ENCODE assay signal across 1 cellular context in genomic region chr13:99990045-99990977, GRCh38.
TF ChIP-seq lines count a peak whose summit lies in the region.

No MANE protein-coding gene starts in this region.

TF ChIP-seq in HepG2, 621 proteins besides CTCF, POLR2A, EP300 and RAD21 (continues in another document):
- TF ChIP-seq DNMT1 (CRISPR knock-in tag; IDR thresholded peaks at IDR 0.05) (0 out of 2 replicates have a peak, but pooled peaks have one; percentile 7), SALL2 (CRISPR knock-in tag; IDR thresholded peaks at IDR 0.05) (no peak), HNRNPLL (IDR thresholded peaks at IDR 0.05; ENCODE audit: low read depth, low read length, poor library complexity, severe bottlenecking) (peak; percentile 18), ZNF646 (CRISPR knock-in tag; IDR thresholded peaks at IDR 0.05) (peak; percentile 61; the same call in 1 of the 2 replicates), ARID5B (CRISPR knock-in tag; IDR thresholded peaks at IDR 0.05) (0 out of 2 replicates have a peak, but pooled peaks have one; percentile 17), ZNF687 (CRISPR knock-in tag; IDR thresholded peaks at IDR 0.05) (peak; percentile 27), FOXO1 (CRISPR knock-in tag; IDR thresholded peaks at IDR 0.05) (0 out of 2 replicates have a peak, but pooled peaks have one; percentile 12), SP5 (CRISPR knock-in tag; IDR thresholded peaks at IDR 0.05; ENCODE audit: borderline replicate concordance, low read depth) (peak; percentile 45; the same call in 1 of the 2 replicates), GZF1 (CRISPR knock-in tag; IDR thresholded peaks at IDR 0.05) (no peak), ZFP90 (CRISPR knock-in tag; IDR thresholded peaks at IDR 0.05; ENCODE audit: borderline replicate concordance) (no peak), ZNF704 (CRISPR knock-in tag; IDR thresholded peaks at IDR 0.05; ENCODE audit: borderline replicate concordance) (no peak), GTF2F1 (IDR thresholded peaks at IDR 0.05; ENCODE audit: low read length) (no peak), CBX5 (CRISPR knock-in tag; IDR thresholded peaks at IDR 0.05; ENCODE audit: borderline replicate concordance) (0 out of 2 replicates have a peak, but pooled peaks have one; percentile 17), SKI (IDR thresholded peaks at IDR 0.05; ENCODE audit: partially characterized antibody) (peak; percentile 32), NRL (CRISPR knock-in tag; IDR thresholded peaks at IDR 0.05; ENCODE audit: borderline replicate concordance) (no peak), HNF4A (CRISPR knock-in tag; IDR thresholded peaks at IDR 0.05) (peak; percentile 52), GPBP1L1 (CRISPR knock-in tag; IDR thresholded peaks at IDR 0.05) (no peak), ZNF280D (CRISPR knock-in tag; IDR thresholded peaks at IDR 0.05) (no peak), ZNF546 (CRISPR knock-in tag; conservative IDR thresholded peaks at IDR 0.05) (no peak)
